In genomic region chr6:53064726-53065265, GRCh38 we compare ENCODE assay signal across 1 cellular context.
TF ChIP-seq lines count a peak whose summit lies in the region.

No MANE protein-coding gene starts in this region.

TF ChIP-seq in HepG2, 621 proteins besides CTCF, POLR2A, EP300 and RAD21 (continued from another document and continues in another):
- TF ChIP-seq ZNF609 (CRISPR knock-in tag; IDR thresholded peaks at IDR 0.05; ENCODE audit: borderline replicate concordance) = no peak
- TF ChIP-seq SMAD9 (CRISPR knock-in tag; IDR thresholded peaks at IDR 0.05) = no peak
- no peak for TF ChIP-seq ZNF263 (CRISPR knock-in tag; IDR thresholded peaks at IDR 0.05)
- TF ChIP-seq AGO2 (optimal IDR thresholded peaks at IDR 0.05; ENCODE audit: low read depth, low read length) = no peak
- no peak for TF ChIP-seq NR0B2 (CRISPR knock-in tag; IDR thresholded peaks at IDR 0.05)
- TF ChIP-seq ZNF792 (CRISPR knock-in tag; IDR thresholded peaks at IDR 0.05) = 0 out of 2 replicates have a peak, but pooled peaks have one; percentile 31
- TF ChIP-seq ZBTB49 (CRISPR knock-in tag; IDR thresholded peaks at IDR 0.05; ENCODE audit: borderline replicate concordance) = no peak
- TF ChIP-seq MAFG (CRISPR knock-in tag; IDR thresholded peaks at IDR 0.05) = no peak
- TF ChIP-seq CSRNP1 (CRISPR knock-in tag; IDR thresholded peaks at IDR 0.05) = no peak
- TF ChIP-seq ZBTB8A (CRISPR knock-in tag; IDR thresholded peaks at IDR 0.05; ENCODE audit: borderline replicate concordance, low read depth) = no peak
- TF ChIP-seq NPAS2 (CRISPR knock-in tag; IDR thresholded peaks at IDR 0.05; ENCODE audit: borderline replicate concordance) = no peak
- TF ChIP-seq HHEX (CRISPR knock-in tag; IDR thresholded peaks at IDR 0.05) = no peak
- peak; percentile 6; the same call in 1 of the 2 replicates for TF ChIP-seq FOXA3 (CRISPR knock-in tag; IDR thresholded peaks at IDR 0.05)
- no peak for TF ChIP-seq ZNF784 (CRISPR knock-in tag; IDR thresholded peaks at IDR 0.05; ENCODE audit: borderline replicate concordance)
- no peak for TF ChIP-seq MED1 (CRISPR knock-in tag; IDR thresholded peaks at IDR 0.05)
- no peak; the same call in 1 of the 2 replicates for TF ChIP-seq CEBPG (CRISPR knock-in tag; IDR thresholded peaks at IDR 0.05)
- no peak for TF ChIP-seq ARNTL (CRISPR knock-in tag; IDR thresholded peaks at IDR 0.05)
- TF ChIP-seq ZNF550 (CRISPR knock-in tag; IDR thresholded peaks at IDR 0.05; ENCODE audit: borderline replicate concordance) = no peak
- TF ChIP-seq SMAD1 (CRISPR knock-in tag; IDR thresholded peaks at IDR 0.05; ENCODE audit: borderline replicate concordance, low read depth) = no peak
- TF ChIP-seq DR1 (CRISPR knock-in tag; IDR thresholded peaks at IDR 0.05) = no peak; the same call in 1 of the 2 replicates
- no peak for TF ChIP-seq ZNF570 (CRISPR knock-in tag; IDR thresholded peaks at IDR 0.05; ENCODE audit: borderline replicate concordance)
- TF ChIP-seq ZBTB26 (CRISPR knock-in tag; IDR thresholded peaks at IDR 0.05; ENCODE audit: borderline replicate concordance) = 0 out of 2 replicates have a peak, but pooled peaks have one; percentile 16
- TF ChIP-seq TIGD3 (CRISPR knock-in tag; IDR thresholded peaks at IDR 0.05; ENCODE audit: borderline replicate concordance) = no peak
- no peak for TF ChIP-seq IRF9 (CRISPR knock-in tag; IDR thresholded peaks at IDR 0.05; ENCODE audit: borderline replicate concordance)
- no peak for TF ChIP-seq ZNF580 (CRISPR knock-in tag; IDR thresholded peaks at IDR 0.05; ENCODE audit: borderline replicate concordance, low read depth)
- no peak for TF ChIP-seq NR2F2 (IDR thresholded peaks at IDR 0.05; ENCODE audit: borderline replicate concordance, low read depth)
- no peak for TF ChIP-seq ZBTB10 (CRISPR knock-in tag; IDR thresholded peaks at IDR 0.05; ENCODE audit: borderline replicate concordance)
- TF ChIP-seq THAP9 (CRISPR knock-in tag; IDR thresholded peaks at IDR 0.05; ENCODE audit: borderline replicate concordance) = no peak
